Comparison of ENCODE assay signal across 9 cellular contexts in genomic region chr2:233210843-233211600, GRCh38. TPM values are rescaled to one million over a fixed set of nuclear protein-coding genes. Genes with fewer than 3 reads are reported as not detected.
DNase-seq lines count a peak whose midpoint lies in the region; ATAC-seq and TF ChIP-seq lines count a peak whose summit lies in the region.
"Had no signal": no experiment of that assay in that cellular context is flagged by ENCODE, and none has a peak within 500 bp of the region (broad histone marks: within the 10 kb centered on the region; RNA-seq: fewer than 3 reads in every experiment).

No MANE protein-coding gene starts in this region.

- ATAC-seq in foreskin keratinocyte (peak; percentile 59), HG02884 (IDR thresholded peaks at IDR 0.05; ENCODE audit: unreplicated experiment) (no peak), GM18517 (IDR thresholded peaks at IDR 0.05; ENCODE audit: unreplicated experiment) (no peak)

- peaks cover 60% of the 10 kb centered on the region for H3K27me3 ChIP-seq in foreskin keratinocyte
- H3K27me3 ChIP-seq in prostate gland (replicated peaks; ENCODE audit: insufficient read depth): no peaks in the 10 kb centered on the region

- no peak for TF ChIP-seq CTCF in foreskin keratinocyte (conservative IDR thresholded peaks at IDR 0.05)
- no peak for TF ChIP-seq CTCF in prostate gland (IDR thresholded peaks at IDR 0.05)

- H3K9ac ChIP-seq in SK-N-MC (ENCODE audit: insufficient read length): peak overlapping the region; percentile 41

- DNase-seq in DMS 273 treated with DMSO at 0.1 percent for 48 hours (lab: John Stamatoyannopoulos, UW) (peak; percentile 24), SK-N-MC (ENCODE audit: low read depth, low spot score) (peak; percentile 81), foreskin keratinocyte (peak; percentile 59 to 83), prostate gland (ENCODE audit: low spot score) (peak; percentile 74), NCI-H146 (lab: John Stamatoyannopoulos, UW) (no peak), MV-4-11 (lab: John Stamatoyannopoulos, UW) (no peak)

- no peaks in the 10 kb centered on the region for H3K36me3 ChIP-seq in SK-N-MC (ENCODE audit: insufficient read depth, low read length)
- no peaks in the 10 kb centered on the region for H3K36me3 ChIP-seq in prostate gland

- H3K9me3 ChIP-seq in SK-N-MC (ENCODE audit: low read depth, low read length): no peaks in the 10 kb centered on the region
- H3K9me3 ChIP-seq in prostate gland: no peaks in the 10 kb centered on the region

- 45% methylated on average over 18 of the region's 18 CpGs for WGBS in prostate gland

- TF ChIP-seq POLR2A in prostate gland (IDR thresholded peaks at IDR 0.05): no peak

- peak overlapping the region; percentile 63 for H3K4me3 ChIP-seq in SK-N-MC
- no peak overlapping the region for H3K4me3 ChIP-seq in prostate gland
- H3K4me3 ChIP-seq: GM12878 had no signal

- intact Hi-C loops in prostate gland (cut with DNase I): no loop called here

- H3K4me1 ChIP-seq in foreskin keratinocyte (no peaks in the 10 kb centered on the region), prostate gland (replicated peaks) (peaks cover 5% of the 10 kb centered on the region)

- peak overlapping the region; percentile 89 for H3K27ac ChIP-seq in SK-N-MC
- no peak overlapping the region for H3K27ac ChIP-seq in foreskin keratinocyte
- peak overlapping the region in 1 of 2 donors; percentile 21 for H3K27ac ChIP-seq in prostate gland

RNA-seq across cellular contexts. Expression of gene ATG16L1, which starts 40.5 kb away (rescaled TPM):
- total RNA-seq in foreskin keratinocyte: 25.8 and 29.3 TPM in 2 replicates
- 12.6 and 13.3 TPM in 2 replicates for polyA plus RNA-seq in foreskin keratinocyte
- total RNA-seq in prostate gland: 10 to 100 TPM; 58.3 to 67.7 TPM

Comparison
In these comparisons a context has a peak if more than half of its experiments do, and no peak if none do; other contexts are left out.
1. DNase-seq: peak in DMS 273 treated with DMSO at 0.1 percent for 48 hours (single experiment), SK-N-MC (single experiment), foreskin keratinocyte (2 of 2) and prostate gland (single experiment); none in NCI-H146 (single experiment) and MV-4-11 (single experiment).